In genomic region chr16:68263559-68264127, GRCh38 we compare ENCODE assay signal across 8 cellular contexts. TPM values are rescaled to one million over a fixed set of nuclear protein-coding genes. Genes with fewer than 3 reads are reported as not detected.
DNase-seq lines count a peak whose midpoint lies in the region; ATAC-seq, FAIRE-seq and TF ChIP-seq lines count a peak whose summit lies in the region.

No MANE protein-coding gene starts in this region.

- H3K27me3 ChIP-seq in RWPE2 (ENCODE audit: insufficient read depth, poor library complexity, severe bottlenecking): no peaks in the 10 kb centered on the region
- no peaks in the 10 kb centered on the region for H3K27me3 ChIP-seq in small intestine (ENCODE audit: control insufficient read depth in 2 of 2, insufficient read depth in 2 of 2, low read length in 2 of 2)

- WGBS in small intestine, 3 donors: 35 to 37% (median 36%) methylated on average over 11 of the region's 11 CpGs

- ATAC-seq in GM21723 (IDR thresholded peaks at IDR 0.05; ENCODE audit: unreplicated experiment) (peak; percentile 7), RWPE2 (ENCODE audit: low read depth) (no peak; the same call in 2 of the 3 replicates)

- DNase-seq in RWPE2 (ENCODE audit: low spot score): no peak
- DNase-seq in fibroblast of villous mesenchyme (ENCODE audit: low read depth): no peak
- DNase-seq in small intestine: no peak
- no peak for DNase-seq in D721Med (ENCODE audit: insufficient read length, low spot score)
- no peak for DNase-seq in activated CD4-positive, CD25-positive, alpha-beta regulatory T cell (lab: John Stamatoyannopoulos, UW)
- DNase-seq in DMS153 treated with DMSO at 0.1 percent for 48 hours (lab: John Stamatoyannopoulos, UW; ENCODE audit: unreplicated experiment): no peak
- DNase-seq in HT-29 (ENCODE audit: low spot score): no peak

- no peak for FAIRE-seq in small intestine (lab: Jason Lieb, UNC)
- no peak for FAIRE-seq in D721Med (lab: Jason Lieb, UNC)

- H3K4me3 ChIP-seq in RWPE2 (ENCODE audit: severe bottlenecking) (peak overlapping the region; percentile 91), fibroblast of villous mesenchyme (ENCODE audit: low read depth, low read length) (peak overlapping the region; percentile 93), small intestine (ENCODE audit: low read depth in 1 of 2, low read length in 2 of 2) (peak overlapping the region; percentile 82 to 85)

- peaks cover 4% of the 10 kb centered on the region for H3K4me1 ChIP-seq in RWPE2 (ENCODE audit: insufficient read depth, poor library complexity, severe bottlenecking)
- H3K4me1 ChIP-seq in small intestine (ENCODE audit: control insufficient read depth in 2 of 2, insufficient read depth in 1 of 2, low read depth in 1 of 2, low read length in 1 of 2): peaks cover 0 to 2% of the 10 kb centered on the region in 2 donors

- H3K36me3 ChIP-seq in RWPE2 (ENCODE audit: low read depth) (peaks cover 17% of the 10 kb centered on the region), small intestine (ENCODE audit: control insufficient read depth in 2 of 2, insufficient read depth in 2 of 2, low read length in 2 of 2) (peaks cover 0 to 5% of the 10 kb centered on the region in 2 donors)

- H3K9me3 ChIP-seq in RWPE2 (ENCODE audit: severe bottlenecking) (no peaks in the 10 kb centered on the region), small intestine (ENCODE audit: control insufficient read depth, low read depth) (no peaks in the 10 kb centered on the region)

- TF ChIP-seq CTCF in RWPE2 (IDR thresholded peaks at IDR 0.05; ENCODE audit: poor library complexity, severe bottlenecking): no peak
- no peak for TF ChIP-seq CTCF in fibroblast of villous mesenchyme (IDR thresholded peaks at IDR 0.05; ENCODE audit: insufficient read depth, low read depth, low read length)
- TF ChIP-seq CTCF in D721Med (IDR thresholded peaks at IDR 0.05; ENCODE audit: insufficient read depth, missing control alignments): no peak

- H3K27ac ChIP-seq in RWPE2 (ENCODE audit: poor library complexity, severe bottlenecking): peak overlapping the region; percentile 89
- H3K27ac ChIP-seq in small intestine (ENCODE audit: low read depth in 1 of 2, low read length in 1 of 2): peak overlapping the region; percentile 86 to 98

RNA-seq across cellular contexts. Expression of gene SLC7A6, which starts 0.7 kb away (rescaled TPM):
- 24.8 and 49.7 TPM in 2 replicates for total RNA-seq in fibroblast of villous mesenchyme
- 1 to 10 TPM; 2.0 to 8.5 (median 4.9) TPM for polyA plus RNA-seq in small intestine
- 43.2 and 53.7 TPM in 2 replicates for total RNA-seq in HT-29 (2014; rRNA removed; shearing (Covaris generic))

RNA-seq across cellular contexts. Expression of gene PLA2G15, which starts 18.5 kb away (rescaled TPM):
- total RNA-seq in fibroblast of villous mesenchyme: 17.4 and 19.9 TPM in 2 replicates
- 1 to 10 TPM; 5.4 to 7.4 (median 5.7) TPM for polyA plus RNA-seq in small intestine
- total RNA-seq in HT-29 (2014; rRNA removed; shearing (Covaris generic)): 15.9 and 18.6 TPM in 2 replicates

RNA-seq across cellular contexts. Expression of gene ESRP2, which starts 27.7 kb away (rescaled TPM):
- under 0.01 and 0.86 TPM in 2 replicates for total RNA-seq in fibroblast of villous mesenchyme
- 10 to 100 TPM; 14.3 to 21.5 (median 15.9) TPM for polyA plus RNA-seq in small intestine
- total RNA-seq in HT-29 (2014; rRNA removed; shearing (Covaris generic)): 104 and 122 TPM in 2 replicates

RNA-seq across cellular contexts. Expression of gene SLC7A6OS, which starts 47.1 kb away (rescaled TPM):
- 14.2 and 16.8 TPM in 2 replicates for total RNA-seq in fibroblast of villous mesenchyme
- 1 to 10 TPM; 3.8 to 6.6 (median 5.1) TPM for polyA plus RNA-seq in small intestine
- 15.0 and 22.2 TPM in 2 replicates for total RNA-seq in HT-29 (2014; rRNA removed; shearing (Covaris generic))

RNA-seq across cellular contexts. Expression of gene PRMT7, which starts 47.2 kb away (rescaled TPM):
- 42.7 and 42.8 TPM in 2 replicates for total RNA-seq in fibroblast of villous mesenchyme
- 10 to 100 TPM; 13.6 to 26.7 (median 13.8) TPM for polyA plus RNA-seq in small intestine
- total RNA-seq in HT-29 (2014; rRNA removed; shearing (Covaris generic)): 36.3 and 50.6 TPM in 2 replicates

Comparison
In these comparisons a context has a peak if more than half of its experiments do, and no peak if none do; other contexts are left out.
1. RNA of gene ESRP2, which starts 27.7 kb away (total RNA-seq): 104 to 122 TPM in HT-29; under 0.01 to 0.86 TPM in fibroblast of villous mesenchyme; every median in the first group is over 10 times any median in the second.
2. Peak in every context shown above with its lines, with median percentiles within 50 percentile points of each other: H3K4me3 ChIP-seq.